8 cellular contexts compared by ENCODE assay signal in genomic region chr10:21172774-21173432, GRCh38.
DNase-seq lines count a peak whose midpoint lies in the region; ATAC-seq, FAIRE-seq and TF ChIP-seq lines count a peak whose summit lies in the region.
"Had no signal": no experiment of that assay in that cellular context is flagged by ENCODE, and none has a peak within 500 bp of the region (broad histone marks: within the 10 kb centered on the region; RNA-seq: fewer than 3 reads in every experiment).

No MANE protein-coding gene starts in this region.

- H3K9ac ChIP-seq in HUES48 (ENCODE audit: low read depth, low read length) (no peak overlapping the region), GM12878 (ENCODE audit: control insufficient read depth, insufficient read depth, low read length) (no peak overlapping the region)

- no TSS peak for BruUV-seq in GM12878 (replicated peaks; lab: Mats Ljungman, UMichigan)

- DNase-seq in GM12878 (ENCODE audit: low read depth, low spot score) (no peak), islet precursor cell (peak; percentile 74), stomach (peak; percentile 32), immature natural killer cell (no peak)
- no peak for DNase-seq in activated naive CD4-positive, alpha-beta T cell treated with anti-CD3 and anti-CD28 coated beads, Interleukin-2, amount 10 ng/mL, durations not matched to agents 7 days and 5 days
- DNase-seq: naive B cell had no signal

- ATAC-seq in GM12878 (no peak), HG02885 (IDR thresholded peaks at IDR 0.05; ENCODE audit: poor library complexity, unreplicated experiment) (no peak)

- no peak overlapping the region for H2AFZ ChIP-seq in GM12878 (ENCODE audit: control insufficient read depth, low read depth, low read length)

- H3K27me3 ChIP-seq in HUES48 (ENCODE audit: control insufficient read depth, insufficient read depth, low read length) (peaks cover 39% of the 10 kb centered on the region), GM12878 (replicated peaks in 1 of 2; ENCODE audit: control insufficient read depth in 2 of 2, insufficient read depth in 2 of 2, low read length in 1 of 2) (peaks cover 2 to 12% of the 10 kb centered on the region in 2 experiments), stomach (peaks cover 0 to 54% (median 20%) of the 10 kb centered on the region in 3 donors)

- RAD21 ChIA-PET in GM12878 (lab: Charles Lee; ENCODE audit: unreplicated experiment) = no interaction called here

- H3K4me2 ChIP-seq in GM12878 (ENCODE audit: control insufficient read depth, insufficient read depth) = 0 out of 2 replicates have a peak overlapping the region, but pooled peaks have one; percentile 9

- no peak for TF ChIP-seq POLR2A in GM12878 (IDR thresholded peaks at IDR 0.05; ENCODE audit: low read depth, low read length)
- no peak for TF ChIP-seq POLR2A in stomach (IDR thresholded peaks at IDR 0.05)

- in situ Hi-C loops in GM12878 (cut with MboI) = no loop called here

- H3K36me3 Mint-ChIP-seq in immature natural killer cell = no peaks in the 10 kb centered on the region
- no peaks in the 10 kb centered on the region for H3K36me3 Mint-ChIP-seq in activated naive CD4-positive, alpha-beta T cell treated with anti-CD3 and anti-CD28 coated beads, Interleukin-2, amount 10 ng/mL, durations not matched to agents 7 days and 5 days

- CTCF ChIA-PET in GM12878 (lab: Yijun Ruan, JAX) = no interaction called here
- CTCF ChIA-PET in activated naive CD4-positive, alpha-beta T cell treated with anti-CD3 and anti-CD28 coated beads, Interleukin-2, amount 10 ng/mL, durations not matched to agents 7 days and 5 days (lab: Charles Lee) = no interaction called here

- no peak overlapping the region for H3K4me3 Mint-ChIP-seq in immature natural killer cell
- no peak overlapping the region for H3K4me3 Mint-ChIP-seq in activated naive CD4-positive, alpha-beta T cell treated with anti-CD3 and anti-CD28 coated beads, Interleukin-2, amount 10 ng/mL, durations not matched to agents 7 days and 5 days

- POLR2A ChIA-PET in GM12878 (lab: Charles Lee) = no interaction called here

- H3K4me1 ChIP-seq in HUES48 (ENCODE audit: control insufficient read depth, insufficient read depth, low read length) (peaks cover 19% of the 10 kb centered on the region), GM12878 (ENCODE audit: control insufficient read depth, insufficient read depth, low read length) (no peaks in the 10 kb centered on the region), stomach (peaks cover 4 to 35% (median 25%) of the 10 kb centered on the region in 4 donors)

- H3K79me2 ChIP-seq in GM12878 (ENCODE audit: control insufficient read depth, insufficient read depth, low read length) = no peaks in the 10 kb centered on the region

- no peaks in the 10 kb centered on the region for H4K20me1 ChIP-seq in GM12878 (ENCODE audit: control insufficient read depth, insufficient read depth)

- no peak overlapping the region for H3K27ac Mint-ChIP-seq in immature natural killer cell
- H3K27ac Mint-ChIP-seq in activated naive CD4-positive, alpha-beta T cell treated with anti-CD3 and anti-CD28 coated beads, Interleukin-2, amount 10 ng/mL, durations not matched to agents 7 days and 5 days = no peak overlapping the region

- no peak for TF ChIP-seq EP300 in GM12878 (IDR thresholded peaks at IDR 0.05; ENCODE audit: borderline replicate concordance in 1 of 2, control insufficient read depth in 1 of 2, low read depth in 2 of 2, low read length in 2 of 2)
- no peak for TF ChIP-seq EP300 in stomach (IDR thresholded peaks at IDR 0.05)

- intact Hi-C loops in GM12878 (cut with micrococcal nuclease; ENCODE audit: unreplicated experiment) (no loop called here), stomach (cut with DNase I; ENCODE audit: low total_unique reads) (no loop called here)

- H3K4me3 ChIP-seq in HUES48 (ENCODE audit: low read depth, low read length) = peak overlapping the region; percentile 82
- H3K4me3 ChIP-seq in GM12878 = no peak overlapping the region
- H3K4me3 ChIP-seq in stomach = peak overlapping the region; percentile 55 to 72 (median 63)

- SMC1A ChIA-PET in GM12878 (lab: Charles Lee; ENCODE audit: uncharacterized antibody, unreplicated experiment) = interaction anchor here (0.6 kb wide), 1 partner anchor 346 kb away, joined by 3 read pairs; no protein-coding TSS in a partner anchor

- FAIRE-seq in GM12878 (lab: Jason Lieb, UNC) = no peak

- peak overlapping the region; percentile 17 for H3K27ac ChIP-seq in HUES48 (ENCODE audit: low read depth, low read length)
- no peak overlapping the region for H3K27ac ChIP-seq in GM12878 (ENCODE audit: control insufficient read depth, insufficient read depth)
- H3K27ac ChIP-seq in stomach = peak overlapping the region; percentile 81 to 90 (median 83)

- H3K9me3 ChIP-seq in HUES48 (ENCODE audit: control insufficient read depth, insufficient read depth, low read length) (no peaks in the 10 kb centered on the region), GM12878 (replicated peaks; ENCODE audit: control insufficient read depth, insufficient read depth, low read length) (no peaks in the 10 kb centered on the region), stomach (no peaks in the 10 kb centered on the region)

- WGBS in GM12878 (ENCODE audit: insufficient coverage, insufficient replicate concordance, low lambda C conversion rate, missing lambda C conversion rate) = 9% methylated on average over 28 of the region's 36 CpGs
- 1 to 8% (median 3%) methylated on average over 13 to 36 of the region's 36 CpGs for WGBS in stomach, 5 donors

- TF ChIP-seq CTCF in GM12878 (IDR thresholded peaks at IDR 0.05 in 2 of 3, conservative IDR thresholded peaks at IDR 0.05 in 1 of 3; ENCODE audit: control insufficient read depth in 2 of 3, extremely low read depth in 1 of 3, insufficient read depth in 1 of 3, low read depth in 3 of 3, low read length in 3 of 3) = no peak
- TF ChIP-seq CTCF in stomach (IDR thresholded peaks at IDR 0.05) = no peak

- peaks cover 8 to 29% (median 14%) of the 10 kb centered on the region in 3 donors for H3K27me3 Mint-ChIP-seq in immature natural killer cell (ENCODE audit: low read depth in 3 of 3)
- peaks cover 68% of the 10 kb centered on the region for H3K27me3 Mint-ChIP-seq in activated naive CD4-positive, alpha-beta T cell treated with anti-CD3 and anti-CD28 coated beads, Interleukin-2, amount 10 ng/mL, durations not matched to agents 7 days and 5 days

- H3K36me3 ChIP-seq in HUES48 (ENCODE audit: control insufficient read depth, insufficient read depth, low read length) (no peaks in the 10 kb centered on the region), GM12878 (ENCODE audit: control insufficient read depth in 2 of 2, insufficient read depth in 2 of 2, low read length in 1 of 2) (no peaks in the 10 kb centered on the region), stomach (no peaks in the 10 kb centered on the region)

- H3K9me3 Mint-ChIP-seq in immature natural killer cell = no peaks in the 10 kb centered on the region
- H3K9me3 Mint-ChIP-seq in activated naive CD4-positive, alpha-beta T cell treated with anti-CD3 and anti-CD28 coated beads, Interleukin-2, amount 10 ng/mL, durations not matched to agents 7 days and 5 days = no peaks in the 10 kb centered on the region

- no peak for TF ChIP-seq RAD21 in GM12878 (IDR thresholded peaks at IDR 0.05; ENCODE audit: insufficient read depth, low read depth, low read length)

- peaks cover 0 to 1% of the 10 kb centered on the region in 2 donors for H3K4me1 Mint-ChIP-seq in immature natural killer cell
- H3K4me1 Mint-ChIP-seq in activated naive CD4-positive, alpha-beta T cell treated with anti-CD3 and anti-CD28 coated beads, Interleukin-2, amount 10 ng/mL, durations not matched to agents 7 days and 5 days = peaks cover 6% of the 10 kb centered on the region

TF ChIP-seq in GM12878, 131 proteins besides CTCF, POLR2A, EP300 and RAD21:
- TF ChIP-seq ZBED1 (IDR thresholded peaks at IDR 0.05; ENCODE audit: borderline replicate concordance) = no peak

Comparison
In these comparisons a context has a peak if more than half of its experiments do, and no peak if none do; other contexts are left out.
1. DNase-seq: peak in islet precursor cell (single experiment) and stomach (single experiment); none in GM12878 (single experiment), immature natural killer cell (0 of 3) and activated naive CD4-positive, alpha-beta T cell treated with anti-CD3 and anti-CD28 coated beads, Interleukin-2, amount 10 ng/mL, durations not matched to agents 7 days and 5 days (single experiment).